ENCODE assay signal across 22 cellular contexts in the genomic region with DNA sequence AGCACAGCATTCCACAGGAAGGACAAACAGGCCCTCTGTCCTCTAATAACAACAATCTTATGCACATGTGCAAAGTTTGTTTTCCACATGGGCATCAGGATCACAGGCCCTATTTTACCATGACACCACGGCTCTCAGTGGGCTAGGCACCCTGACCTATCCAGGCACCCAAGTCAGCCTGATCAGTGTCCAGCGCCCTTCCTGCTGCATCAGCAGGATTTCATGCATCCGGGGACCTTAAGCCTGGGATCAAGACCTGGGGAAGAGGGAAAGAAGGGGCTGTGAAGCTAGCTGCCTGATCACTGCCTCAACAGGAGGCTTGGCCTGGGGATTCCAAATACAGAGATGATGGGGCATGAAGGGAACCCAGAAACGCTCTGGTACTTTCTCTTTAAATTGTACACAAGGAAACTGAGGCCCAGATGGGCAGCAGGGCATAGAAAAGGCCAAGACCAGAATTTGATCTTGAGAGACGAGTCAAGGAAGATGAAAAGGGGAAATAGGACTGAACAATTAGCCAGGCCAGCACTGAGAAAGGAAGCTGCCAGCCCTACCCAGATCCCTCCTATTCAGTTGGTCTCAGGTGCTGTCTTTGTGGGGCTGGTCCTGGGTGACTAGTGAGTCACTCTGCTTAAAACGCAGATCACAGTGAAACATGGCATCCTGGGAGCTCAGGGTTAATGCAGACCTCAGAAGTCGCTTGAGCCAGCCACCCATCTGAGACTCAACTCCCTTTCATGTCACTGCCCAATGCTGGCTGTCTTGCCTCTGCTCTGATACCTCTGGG. TPM values are rescaled to one million over a fixed set of nuclear protein-coding genes. Genes with fewer than 3 reads are reported as not detected.
DNase-seq lines count a peak whose midpoint lies in the region; ATAC-seq, FAIRE-seq and TF ChIP-seq lines count a peak whose summit lies in the region.
"Had no signal": no experiment of that assay in that cellular context is flagged by ENCODE, and none has a peak within 500 bp of the region (broad histone marks: within the 10 kb centered on the region; RNA-seq: fewer than 3 reads in every experiment).

No MANE protein-coding gene starts in this region.

- peaks cover 14% of the 10 kb centered on the region for H3F3A ChIP-seq in smooth muscle cell (ENCODE audit: low read depth)

- H3K4me2 ChIP-seq in GM12878 (ENCODE audit: control insufficient read depth, insufficient read depth) = no peak overlapping the region
- no peak overlapping the region for H3K4me2 ChIP-seq in smooth muscle cell

- H3K4me3 ChIP-seq in HEK293 (ENCODE audit: low read depth, low read length) = no peak overlapping the region
- H3K4me3 ChIP-seq in GM12878 = no peak overlapping the region
- no peak overlapping the region for H3K4me3 ChIP-seq in smooth muscle cell
- H3K4me3 ChIP-seq: breast epithelium, left ventricle myocardium inferior, MG63, prostate gland, tibial nerve had no signal

- DNase-seq in NOMO-1 treated with DMSO at 0.1 percent for 48 hours (lab: John Stamatoyannopoulos, UW; ENCODE audit: unreplicated experiment) = peak; percentile 42
- DNase-seq in GM12878 (ENCODE audit: low read depth, low spot score) = no peak
- no peak for DNase-seq in smooth muscle cell (lab: John Stamatoyannopoulos, UW; ENCODE audit: unreplicated experiment)
- no peak for DNase-seq in 8988T
- no peak for DNase-seq in mucosa of gallbladder (ENCODE audit: low spot score)
- no peak for DNase-seq in posterior cingulate gyrus
- DNase-seq: activated CD4-positive, alpha-beta T cell treated with anti-CD3 and anti-CD28 coated beads, Interleukin-2, amount 10 ng/mL, durations not matched to agents 7 days and 5 days; DND-41; left ventricle myocardium inferior; MG63; midbrain; NCI-H187; stimulated activated CD4-positive, alpha-beta T cell treated with anti-CD3 and anti-CD28 coated beads, Interleukin-1b, Interleukin-23, amount 100 ng/mL, for 48 hours; stimulated activated naive CD4-positive, alpha-beta T cell treated with Interleukin-2 at 50 U/mL for 16 hours; SW 1271 had no signal

- peaks cover 5% of the 10 kb centered on the region; the same call in 1 of the 2 replicates for H3K4me1 ChIP-seq in HEK293 (ENCODE audit: control insufficient read depth, insufficient read depth, low read length)
- peaks cover 17% of the 10 kb centered on the region for H3K4me1 ChIP-seq in GM12878 (ENCODE audit: control insufficient read depth, insufficient read depth, low read length)
- peaks cover 23% of the 10 kb centered on the region for H3K4me1 ChIP-seq in smooth muscle cell (ENCODE audit: low read depth)

- no peak for TF ChIP-seq RAD21 in GM12878 (IDR thresholded peaks at IDR 0.05; ENCODE audit: insufficient read depth, low read depth, low read length)

- RAD21 ChIA-PET in GM12878 (lab: Charles Lee; ENCODE audit: unreplicated experiment) = interaction anchor here (0.6 kb wide), 1 partner anchor 244 kb away, joined by 3 read pairs; no protein-coding TSS in a partner anchor

- TF ChIP-seq EP300 in GM12878 (IDR thresholded peaks at IDR 0.05; ENCODE audit: borderline replicate concordance in 1 of 2, control insufficient read depth in 1 of 2, low read depth in 2 of 2, low read length in 2 of 2) = no peak

- CTCF ChIA-PET in HEK293 (lab: Yijun Ruan, JAX) (interaction anchor here (0.6 to 0.7 kb wide), 2 partner anchors 16 to 406 kb away, joined by 3 read pairs; no protein-coding TSS in a partner anchor), GM12878 (lab: Yijun Ruan, JAX) (interaction anchor here (1.2 kb wide), 1 partner anchor 19 kb away, joined by 3 read pairs; no protein-coding TSS in a partner anchor)

- H3K9me3 ChIP-seq in HEK293 (ENCODE audit: control insufficient read depth, insufficient read depth, low read depth, low read length) = no peaks in the 10 kb centered on the region
- no peaks in the 10 kb centered on the region for H3K9me3 ChIP-seq in GM12878 (replicated peaks; ENCODE audit: control insufficient read depth, insufficient read depth, low read length)
- no peaks in the 10 kb centered on the region for H3K9me3 ChIP-seq in smooth muscle cell (replicated peaks; ENCODE audit: low read depth)
- H3K9me3 ChIP-seq: breast epithelium, left ventricle myocardium inferior, MG63, prostate gland, tibial nerve had no signal

- no peaks in the 10 kb centered on the region for H4K20me1 ChIP-seq in GM12878 (ENCODE audit: control insufficient read depth, insufficient read depth)
- H4K20me1 ChIP-seq in smooth muscle cell (ENCODE audit: low read depth) = peaks cover 26% of the 10 kb centered on the region

- BruUV-seq in GM12878 (replicated peaks; lab: Mats Ljungman, UMichigan) = no TSS peak

- FAIRE-seq in GM12878 (lab: Jason Lieb, UNC) = peak; percentile 13
- FAIRE-seq: endothelial cell of umbilical vein, TTC549 had no signal

- H2AFZ ChIP-seq in GM12878 (ENCODE audit: control insufficient read depth, low read depth, low read length) (no peak overlapping the region), smooth muscle cell (ENCODE audit: low read depth) (no peak overlapping the region)

- H3K79me2 ChIP-seq in GM12878 (ENCODE audit: control insufficient read depth, insufficient read depth, low read length) (no peaks in the 10 kb centered on the region), smooth muscle cell (ENCODE audit: low read depth) (peaks cover 66% of the 10 kb centered on the region)

- WGBS in GM12878 (ENCODE audit: insufficient coverage, insufficient replicate concordance, low lambda C conversion rate, missing lambda C conversion rate) = 28% methylated on average over 7 of the region's 7 CpGs
- 73% methylated on average over 7 of the region's 7 CpGs for WGBS in smooth muscle cell (ENCODE audit: low lambda C conversion rate)

- in situ Hi-C loops in GM12878 (cut with MboI) = loop anchor here (25.0 kb wide), 1 partner anchor 524 kb away; a partner anchor contains a TSS

- TF ChIP-seq CTCF in HEK293 (tag by site-specific recombination; IDR thresholded peaks at IDR 0.05) (no peak), GM12878 (IDR thresholded peaks at IDR 0.05 in 2 of 3, conservative IDR thresholded peaks at IDR 0.05 in 1 of 3; ENCODE audit: control insufficient read depth in 2 of 3, extremely low read depth in 1 of 3, insufficient read depth in 1 of 3, low read depth in 3 of 3, low read length in 3 of 3) (no peak), smooth muscle cell (IDR thresholded peaks at IDR 0.05; ENCODE audit: borderline replicate concordance, insufficient read depth, poor library complexity, severe bottlenecking) (no peak)

- intact Hi-C loops in GM12878 (cut with micrococcal nuclease; ENCODE audit: unreplicated experiment) (no loop called here), posterior cingulate gyrus (cut with DNase I) (no loop called here)

- ATAC-seq in GM12878 = no peak
- no peak for ATAC-seq in HG03280 (IDR thresholded peaks at IDR 0.05; ENCODE audit: unreplicated experiment)

- H3K27me3 ChIP-seq in GM12878 (replicated peaks in 1 of 2; ENCODE audit: control insufficient read depth in 2 of 2, insufficient read depth in 2 of 2, low read length in 1 of 2) = no peaks in the 10 kb centered on the region
- no peaks in the 10 kb centered on the region for H3K27me3 ChIP-seq in smooth muscle cell (ENCODE audit: low read depth)
- H3K27me3 ChIP-seq: breast epithelium, MG63, tibial nerve had no signal

- SMC1A ChIA-PET in GM12878 (lab: Charles Lee; ENCODE audit: uncharacterized antibody, unreplicated experiment) = interaction anchor here (1.3 kb wide), 1 partner anchor 16 kb away, joined by 3 read pairs; no protein-coding TSS in a partner anchor

- TF ChIP-seq POLR2A in GM12878 (IDR thresholded peaks at IDR 0.05; ENCODE audit: low read depth, low read length) = no peak

- H3K36me3 ChIP-seq in HEK293 (ENCODE audit: control insufficient read depth in 2 of 2, insufficient read depth in 1 of 2, low read length in 2 of 2) (peaks cover 0 to 54% of the 10 kb centered on the region in 2 experiments; a peak in 1 of 3 replicates), GM12878 (ENCODE audit: control insufficient read depth in 2 of 2, insufficient read depth in 2 of 2, low read length in 1 of 2) (no peaks in the 10 kb centered on the region; a peak in 1 of 4 replicates), smooth muscle cell (ENCODE audit: low read depth) (no peaks in the 10 kb centered on the region)
- H3K36me3 ChIP-seq: breast epithelium, MG63, prostate gland had no signal

- H3K27ac ChIP-seq in HEK293 (ENCODE audit: extremely low read depth, low read depth, low read length) (no peak overlapping the region), GM12878 (ENCODE audit: control insufficient read depth, insufficient read depth) (no peak overlapping the region), smooth muscle cell (ENCODE audit: low read depth) (peak overlapping the region; percentile 12)
- H3K27ac ChIP-seq: breast epithelium, left ventricle myocardium inferior, prostate gland, tibial nerve had no signal

- POLR2A ChIA-PET in HEK293 (lab: Yijun Ruan, JAX) = no interaction called here
- POLR2A ChIA-PET in GM12878 (lab: Charles Lee) = no interaction called here

- H3K9ac ChIP-seq in GM12878 (ENCODE audit: control insufficient read depth, insufficient read depth, low read length) = no peak overlapping the region
- H3K9ac ChIP-seq in smooth muscle cell (ENCODE audit: low read depth) = no peak overlapping the region

TF ChIP-seq in HEK293, 187 proteins besides CTCF, POLR2A, EP300 and RAD21 (continues in another document):
- no peak for TF ChIP-seq MZF1 (tag by site-specific recombination; IDR thresholded peaks at IDR 0.05; ENCODE audit: borderline replicate concordance)

RNA-seq across cellular contexts. Expression of a gene that starts 57.9 kb away (rescaled TPM):
- 11.5 and 13.9 TPM in 2 replicates for total RNA-seq in GM12878 (2013; cell fraction: nucleolus; rRNA removed)
- 3.2 TPM in 2 replicates for total RNA-seq in GM12878 (2014; rRNA removed)
- total RNA-seq in GM12878 (2014; rRNA removed; fragmentation: Illumina TruSeq; extraction: Trizol) = 1.4 and 1.7 TPM in 2 replicates
- total RNA-seq in GM12878 (2021) = 6.2 and 7.6 TPM in 2 replicates
- 1.2 TPM for polyA plus RNA-seq in GM12878 (2011; ENCODE audit: low read depth)
- polyA plus RNA-seq in GM12878 (2011; rRNA removed) = 0.39 and 0.91 TPM in 2 replicates
- polyA plus RNA-seq in GM12878 (2011; cell fraction: cytosol; rRNA removed) = 1.0 and 1.1 TPM in 2 replicates
- 1.3 TPM in 2 replicates for polyA plus RNA-seq in GM12878 (2011; cell fraction: nucleus; rRNA removed)
- polyA plus RNA-seq in GM12878 (2012) = 2.2 and 3.2 TPM in 2 replicates
- 1.6 and 2.4 TPM in 2 replicates for polyA plus RNA-seq in GM12878 (2014; fragmentation: Illumina TruSeq; extraction: Trizol)
- under 1 TPM; 0.56 to 0.69 TPM for polyA plus RNA-seq in GM12878 (2014; fragmentation: Nextera tagmentation; extraction: Ambion mirVana)
- 3.7 and 5.3 TPM in 2 replicates for polyA plus RNA-seq in GM12878 (2014; rRNA removed)
- under 1 TPM; 0.29 to 0.90 TPM for polyA plus RNA-seq in GM12878 (2016; fragmentation: Nextera tagmentation; extraction: Ambion mirVana)
- 0.95 and 1.8 TPM in 2 replicates for polyA minus RNA-seq in GM12878 (2011; rRNA and poly(A)+ RNA removed)
- 0.73 and 1.3 TPM in 2 replicates for polyA minus RNA-seq in GM12878 (2011; cell fraction: cytosol; rRNA and poly(A)+ RNA removed)
- polyA minus RNA-seq in GM12878 (2011; cell fraction: nucleus; rRNA and poly(A)+ RNA removed) = 0.73 and 2.0 TPM in 2 replicates
- total RNA-seq in smooth muscle cell = 14.3 and 16.4 TPM in 2 replicates
- polyA plus RNA-seq in smooth muscle cell = 32.4 and 35.0 TPM in 2 replicates
- 54.5 TPM for total RNA-seq in mucosa of gallbladder
- total RNA-seq: activated CD4-positive, alpha-beta T cell treated with anti-CD3 and anti-CD28 coated beads, Interleukin-2, amount 10 ng/mL, durations not matched to agents 7 days and 5 days had no signal
